In genomic region chr17:82149401-82150099, GRCh38 we compare ENCODE assay signal across 16 cellular contexts. TPM values are rescaled to one million over a fixed set of nuclear protein-coding genes. Genes with fewer than 3 reads are reported as not detected.
DNase-seq lines count a peak whose midpoint lies in the region; ATAC-seq, FAIRE-seq and TF ChIP-seq lines count a peak whose summit lies in the region.
"Had no signal": no experiment of that assay in that cellular context is flagged by ENCODE, and none has a peak within 500 bp of the region (broad histone marks: within the 10 kb centered on the region; RNA-seq: fewer than 3 reads in every experiment).

No MANE protein-coding gene starts in this region.

- H3K18ac ChIP-seq in H1 (ENCODE audit: extremely low read depth, low read length) (no peak overlapping the region), mesenchymal stem cell (ENCODE audit: low read depth in 1 of 2, low read length in 2 of 2) (no peak overlapping the region)

- H3K23ac ChIP-seq in H1 (ENCODE audit: insufficient read length), result no peak overlapping the region
- no peak overlapping the region for H3K23ac ChIP-seq in mesenchymal stem cell (ENCODE audit: low read length in 2 of 2)

- H2BK5ac ChIP-seq in H1 (ENCODE audit: low read depth, low read length), result no peak overlapping the region
- H2BK5ac ChIP-seq in mesenchymal stem cell (ENCODE audit: low read depth, low read length, poor library complexity, severe bottlenecking), result no peak overlapping the region

- no peaks in the 10 kb centered on the region for H3K36me3 ChIP-seq in H1 (ENCODE audit: control insufficient read depth in 2 of 4, insufficient read depth in 4 of 4, low read length in 3 of 4)
- H3K36me3 ChIP-seq in mesenchymal stem cell (ENCODE audit: control insufficient read depth in 1 of 2, insufficient read depth in 2 of 2, low read depth in 1 of 2, low read length in 2 of 2), result peaks cover 14 to 48% of the 10 kb centered on the region in 2 experiments
- H3K36me3 ChIP-seq: BLaER1 treated with 17β-estradiol and CSF1 and Interleukin-3, amounts not matched to agents 10 nM and 100 nM had no signal

- H3K4me1 ChIP-seq in H1 (replicated peaks in 1 of 4; ENCODE audit: control insufficient read depth in 3 of 4, insufficient read depth in 4 of 4, low read length in 3 of 4) (no peaks in the 10 kb centered on the region), mesenchymal stem cell (ENCODE audit: control insufficient read depth, insufficient read depth, low read depth, low read length) (no peaks in the 10 kb centered on the region)

- H3K27ac ChIP-seq in H1 (ENCODE audit: low read depth, low read length) (no peak overlapping the region), mesenchymal stem cell (ENCODE audit: low read length, poor library complexity, severe bottlenecking) (no peak overlapping the region)
- H3K27ac ChIP-seq: BLaER1 treated with 17β-estradiol and CSF1 and Interleukin-3, amounts not matched to agents 10 nM and 100 nM had no signal

- no peak for TF ChIP-seq RAD21 in H1 (IDR thresholded peaks at IDR 0.05 in 1 of 2, conservative IDR thresholded peaks at IDR 0.05 in 1 of 2; ENCODE audit: low read depth in 2 of 2, low read length in 2 of 2)

- no peak for ATAC-seq in HG03025 (IDR thresholded peaks at IDR 0.05; ENCODE audit: low FRiP score, unreplicated experiment)
- ATAC-seq: HCT116 had no signal

- no peak overlapping the region for H2BK120ac ChIP-seq in H1 (replicated peaks; ENCODE audit: low read depth, low read length)
- H2BK120ac ChIP-seq in mesenchymal stem cell (ENCODE audit: low read depth, low read length), result no peak overlapping the region

- H3K79me1 ChIP-seq in H1 (ENCODE audit: low read depth, low read length), result no peaks in the 10 kb centered on the region
- peaks cover 10% of the 10 kb centered on the region for H3K79me1 ChIP-seq in mesenchymal stem cell (replicated peaks; ENCODE audit: low read length, poor library complexity, severe bottlenecking)

- peaks cover 0 to 14% of the 10 kb centered on the region in 2 experiments for H4K20me1 ChIP-seq in H1 (replicated peaks in 1 of 2; ENCODE audit: control insufficient read depth in 1 of 2, insufficient read depth in 2 of 2, low read length in 2 of 2)

- TF ChIP-seq CTCF in H1 (IDR thresholded peaks at IDR 0.05; ENCODE audit: control extremely low read depth in 1 of 3, insufficient read depth in 1 of 3, low read depth in 1 of 3, low read length in 3 of 3), result no peak

- H2AFZ ChIP-seq in H1 (ENCODE audit: low read length), result no peak overlapping the region
- H2AFZ ChIP-seq in mesenchymal stem cell (ENCODE audit: low read depth, low read length), result no peak overlapping the region

- H3K9me3 ChIP-seq in H1 (ENCODE audit: insufficient read depth in 2 of 2, low read depth in 1 of 2, low read length in 1 of 2), result peaks cover 0 to 26% of the 10 kb centered on the region in 2 experiments; a peak in 2 of 4 replicates
- H3K9me3 ChIP-seq in mesenchymal stem cell (ENCODE audit: control insufficient read depth, low read length), result no peaks in the 10 kb centered on the region

- DNase-seq in A172 (ENCODE audit: low spot score) (peak; percentile 13), M059J (ENCODE audit: low read depth) (peak; percentile 17), H1 (ENCODE audit: low read depth in 1 of 2, low spot score in 2 of 2) (no peak), mesenchymal stem cell (peak; percentile 4), EL (no peak), NCI-H2081 treated with DMSO at 0.1 percent for 48 hours (lab: John Stamatoyannopoulos, UW) (no peak)
- DNase-seq: 8988T; ACHN; CD4-positive, CD25-positive, alpha-beta regulatory T cell; DMS 273 treated with DMSO at 0.1 percent for 48 hours had no signal

- H3K9ac ChIP-seq in H1 (replicated peaks in 1 of 4; ENCODE audit: extremely low read depth in 1 of 4, low read depth in 3 of 4, low read length in 3 of 4) (no peak overlapping the region), mesenchymal stem cell (ENCODE audit: low read length) (no peak overlapping the region)
- H3K9ac ChIP-seq: BLaER1 treated with 17β-estradiol and CSF1 and Interleukin-3, amounts not matched to agents 10 nM and 100 nM had no signal

- 90% methylated on average over 27 of the region's 27 CpGs; no CpG with 5 or more reads in 1 of the 2 experiments for WGBS in H1 (ENCODE audit: extremely low coverage in 1 of 2, insufficient coverage in 1 of 2, insufficient read length in 1 of 2, insufficient replicate concordance in 2 of 2, low coverage in 1 of 2, low lambda C conversion rate in 2 of 2, missing lambda C conversion rate in 1 of 2), 2 experiments
- 97% methylated on average over 27 of the region's 27 CpGs for WGBS in mesenchymal stem cell

- H2BK12ac ChIP-seq in H1 (ENCODE audit: low read depth, low read length) (no peak overlapping the region), mesenchymal stem cell (ENCODE audit: low read length in 2 of 2) (no peak overlapping the region)

- H4K8ac ChIP-seq in H1 (ENCODE audit: extremely low read depth, insufficient read depth, low read length) (peak overlapping the region; percentile 5; the same call in 1 of the 2 replicates), mesenchymal stem cell (ENCODE audit: low read length) (no peak overlapping the region)

- no peak overlapping the region for H3K4me2 ChIP-seq in H1 (ENCODE audit: insufficient read depth in 1 of 2, low read depth in 2 of 2, low read length in 2 of 2)
- no peak overlapping the region for H3K4me2 ChIP-seq in mesenchymal stem cell (ENCODE audit: low read length, poor library complexity, severe bottlenecking)
- H3K4me2 ChIP-seq: BLaER1 treated with 17β-estradiol and CSF1 and Interleukin-3, amounts not matched to agents 10 nM and 100 nM had no signal

- H2AK5ac ChIP-seq in H1 (ENCODE audit: low read depth, low read length) (no peak overlapping the region), mesenchymal stem cell (ENCODE audit: low read length, severe bottlenecking) (no peak overlapping the region)

- H4K91ac ChIP-seq in H1 (replicated peaks; ENCODE audit: insufficient read length, low read length), result no peak overlapping the region
- H4K91ac ChIP-seq in mesenchymal stem cell (ENCODE audit: low read length), result no peak overlapping the region

- H3K23me2 ChIP-seq in H1 (ENCODE audit: low read depth, low read length), result peaks cover 21% of the 10 kb centered on the region; the same call in 1 of the 2 replicates

- H2BK20ac ChIP-seq in H1 (ENCODE audit: low read length), result no peak overlapping the region

- H3K27me3 ChIP-seq in H1 (replicated peaks in 1 of 4; ENCODE audit: control insufficient read depth in 3 of 4, extremely low read depth in 1 of 4, insufficient read depth in 3 of 4, low read length in 3 of 4) (no peaks in the 10 kb centered on the region; a peak in 1 of 7 replicates), mesenchymal stem cell (ENCODE audit: control insufficient read depth in 1 of 2, insufficient read depth in 1 of 2, low read length in 2 of 2) (no peaks in the 10 kb centered on the region)
- H3K27me3 ChIP-seq: BLaER1 treated with 17β-estradiol and CSF1 and Interleukin-3, amounts not matched to agents 10 nM and 100 nM had no signal

- H3K4ac ChIP-seq in H1 (replicated peaks; ENCODE audit: insufficient read length, low read depth, low read length) (no peak overlapping the region), mesenchymal stem cell (ENCODE audit: low read depth in 1 of 2, low read length in 2 of 2) (no peak overlapping the region)

- CTCF ChIA-PET in H1 (lab: Charles Lee; ENCODE audit: partially characterized antibody), result no interaction called here

- FAIRE-seq in H1 (lab: Jason Lieb, UNC), result no peak
- FAIRE-seq: G401.6, GM19239, H54 had no signal

- no peak for TF ChIP-seq EP300 in H1 (IDR thresholded peaks at IDR 0.05; ENCODE audit: borderline replicate concordance in 1 of 2, low read depth in 2 of 2, low read length in 2 of 2)

- H3K4me3 ChIP-seq in H1 (ENCODE audit: extremely low read depth in 1 of 4, insufficient read depth in 2 of 4, low read depth in 3 of 4, low read length in 4 of 4) (no peak overlapping the region), mesenchymal stem cell (ENCODE audit: insufficient read depth in 1 of 2, low read depth in 1 of 2, low read length in 2 of 2) (no peak overlapping the region)
- H3K4me3 ChIP-seq: BLaER1 treated with 17β-estradiol and CSF1 and Interleukin-3, amounts not matched to agents 10 nM and 100 nM had no signal

- H3K14ac ChIP-seq in H1 (ENCODE audit: insufficient read length) (no peak overlapping the region), mesenchymal stem cell (ENCODE audit: low read length in 2 of 2) (no peak overlapping the region)

- H3K56ac ChIP-seq in H1 (replicated peaks; ENCODE audit: insufficient read length, low read depth, low read length), result no peak overlapping the region

- H4K5ac ChIP-seq in H1 (ENCODE audit: insufficient read length, low read depth, low read length), result no peak overlapping the region

- H3K79me2 ChIP-seq in H1 (ENCODE audit: control insufficient read depth in 1 of 2, insufficient read depth in 2 of 2, low read length in 2 of 2), result no peaks in the 10 kb centered on the region

- POLR2A ChIA-PET in H1 (lab: Charles Lee; ENCODE audit: partially characterized antibody), result no interaction called here

- H2BK15ac ChIP-seq in H1 (ENCODE audit: low read length) (no peak overlapping the region), mesenchymal stem cell (ENCODE audit: low read depth, poor library complexity, severe bottlenecking) (no peak overlapping the region)

- no peak for TF ChIP-seq POLR2A in H1 (IDR thresholded peaks at IDR 0.05; ENCODE audit: control extremely low read depth in 1 of 2, low read depth in 2 of 2, low read length in 2 of 2)

TF ChIP-seq in H1, 55 proteins besides CTCF, POLR2A, EP300 and RAD21 (continues in another document):
- no peak for TF ChIP-seq ASH2L (IDR thresholded peaks at IDR 0.05; ENCODE audit: low read length)
- TF ChIP-seq POLR2AphosphoS5 (IDR thresholded peaks at IDR 0.05; ENCODE audit: low read depth, low read length), result no peak

RNA-seq across cellular contexts. Expression of gene FASN, which starts 51.5 kb away (rescaled TPM):
- 89.9 and 133 TPM in 2 replicates for total RNA-seq in A172 (2014; rRNA removed; shearing (Covaris generic))
- total RNA-seq in M059J (2014; rRNA removed; shearing (Covaris generic)), result 50.8 and 90.9 TPM in 2 replicates
- 559 and 561 TPM in 2 replicates for total RNA-seq in H1 (2021; fragmentation: NEBNext Ultra II Directional; extraction: Animal tissue kit (Norgen Biotek cat#: 25700))
- polyA plus RNA-seq in H1 (2011; rRNA removed), result 143 and 206 TPM in 2 replicates
- 95.7 TPM for polyA plus RNA-seq in H1 (2011; cell fraction: cytosol; rRNA removed)
- 314 TPM for polyA plus RNA-seq in H1 (2011; cell fraction: nucleus; rRNA removed)
- 203 to 428 TPM (median 382 TPM) in 4 replicates for polyA plus RNA-seq in H1 (2012, experiment 1 of 2)
- 299 TPM for polyA plus RNA-seq in H1 (2012, experiment 2 of 2)
- polyA plus RNA-seq in H1 (2013, experiment 1 of 2), result 202 TPM
- 154 TPM for polyA plus RNA-seq in H1 (2013, experiment 2 of 2)
- polyA minus RNA-seq in H1 (2011; rRNA and poly(A)+ RNA removed), result 112 and 123 TPM in 2 replicates
- polyA minus RNA-seq in H1 (2011; cell fraction: cytosol; rRNA and poly(A)+ RNA removed), result 386 TPM
- polyA minus RNA-seq in H1 (2011; cell fraction: nucleus; rRNA and poly(A)+ RNA removed), result 183 TPM
- polyA plus RNA-seq in mesenchymal stem cell (2013, experiment 1 of 2), result 121 TPM
- 108 TPM for polyA plus RNA-seq in mesenchymal stem cell (2013, experiment 2 of 2)

Comparison
In these comparisons a context has a peak if more than half of its experiments do, and no peak if none do; other contexts are left out.
1. DNase-seq: peak in A172 (single experiment), M059J (single experiment) and mesenchymal stem cell (single experiment); none in H1 (0 of 2), EL (single experiment) and NCI-H2081 treated with DMSO at 0.1 percent for 48 hours (single experiment).